ENCODE assay signal across 14 cellular contexts in genomic region chr9:4927043-4927471, GRCh38. TPM values are rescaled to one million over a fixed set of nuclear protein-coding genes. Genes with fewer than 3 reads are reported as not detected.
DNase-seq lines count a peak whose midpoint lies in the region; ATAC-seq and TF ChIP-seq lines count a peak whose summit lies in the region.
"Had no signal": no experiment of that assay in that cellular context is flagged by ENCODE, and none has a peak within 500 bp of the region (broad histone marks: within the 10 kb centered on the region; RNA-seq: fewer than 3 reads in every experiment).

No MANE protein-coding gene starts in this region.

- peak overlapping the region; percentile 14; the same call in 1 of the 2 replicates for H3K9ac ChIP-seq in ES-I3 (ENCODE audit: low read depth, low read length)

- no peaks in the 10 kb centered on the region for H3K27me3 ChIP-seq in tibial nerve
- H3K27me3 ChIP-seq: upper lobe of right lung had no signal

- no peaks in the 10 kb centered on the region for H3K36me3 Mint-ChIP-seq in CD14-positive monocyte

- no peaks in the 10 kb centered on the region for H3K9me3 Mint-ChIP-seq in CD14-positive monocyte

- no peak overlapping the region for H3K4me3 ChIP-seq in tibial nerve
- H3K4me3 ChIP-seq: upper lobe of right lung had no signal

- no peaks in the 10 kb centered on the region for H3K27me3 Mint-ChIP-seq in CD14-positive monocyte (ENCODE audit: low read depth in 3 of 3)

- ATAC-seq in GM21360 (IDR thresholded peaks at IDR 0.05; ENCODE audit: unreplicated experiment) (peak; percentile 58), GM19452 (IDR thresholded peaks at IDR 0.05; ENCODE audit: unreplicated experiment) (no peak)
- ATAC-seq: upper lobe of right lung had no signal

- peaks cover 42% of the 10 kb centered on the region for H3K4me1 Mint-ChIP-seq in CD14-positive monocyte

- no peak for TF ChIP-seq POLR2A in tibial nerve (IDR thresholded peaks at IDR 0.05)

- 26 to 43% methylated on average over 4 of the region's 4 CpGs for WGBS in tibial nerve, 2 donors

- intact Hi-C loops in CD14-positive monocyte (cut with micrococcal nuclease) = loop anchor here in 1 of 2 donors (10.0 kb wide), 1 partner anchor 172 kb away; no protein-coding TSS in a partner anchor

- H3K36me3 ChIP-seq in ES-I3 (ENCODE audit: insufficient read depth, low read length) = no peaks in the 10 kb centered on the region
- no peaks in the 10 kb centered on the region for H3K36me3 ChIP-seq in tibial nerve
- H3K36me3 ChIP-seq: upper lobe of right lung had no signal

- H3K4me1 ChIP-seq in ES-I3 (ENCODE audit: insufficient read depth, low read length) (peaks cover 13% of the 10 kb centered on the region; the same call in 1 of the 2 replicates), tibial nerve (peaks cover 0 to 3% (median 0%) of the 10 kb centered on the region in 4 donors)

- DNase-seq in OCI-M1 (lab: John Stamatoyannopoulos, UW) = peak; percentile 100
- peak; percentile 38 for DNase-seq in iPS DF 19.7 (ENCODE audit: low read depth, low spot score)
- DNase-seq in tibial nerve (ENCODE audit: low spot score in 2 of 2) = no peak
- no peak for DNase-seq in HK-2 (ENCODE audit: unreplicated experiment)
- DNase-seq in CD14-positive monocyte (ENCODE audit: low spot score) = no peak
- DNase-seq: activated CD8-positive, alpha-beta memory T cell treated with anti-CD3 and anti-CD28 coated beads, Interleukin-2, amount 50 U/mL, for 4 hours; hypothalamus; NCI-H146; NK-92 treated with Interleukin-12 subunit alpha and Interleukin-12 subunit beta, amount 100 ng/mL, for 24 hours; upper lobe of right lung had no signal

- no peak for TF ChIP-seq CTCF in tibial nerve (IDR thresholded peaks at IDR 0.05)
- TF ChIP-seq CTCF in CD14-positive monocyte (IDR thresholded peaks at IDR 0.05) = no peak

- H3K27ac ChIP-seq in tibial nerve = no peak overlapping the region
- H3K27ac ChIP-seq: C4-2B, upper lobe of right lung had no signal

- no peak for TF ChIP-seq EP300 in tibial nerve (IDR thresholded peaks at IDR 0.05)

- H3K27ac Mint-ChIP-seq in CD14-positive monocyte = peak overlapping the region in 1 of 7 donors; percentile 57

- H3K4me3 Mint-ChIP-seq in CD14-positive monocyte = no peak overlapping the region

- peaks cover 4% of the 10 kb centered on the region for H3K9me3 ChIP-seq in ES-I3 (ENCODE audit: control insufficient read depth, insufficient read depth, low read length)
- no peaks in the 10 kb centered on the region for H3K9me3 ChIP-seq in tibial nerve
- H3K9me3 ChIP-seq: upper lobe of right lung had no signal

RNA-seq across cellular contexts. Expression of gene JAK2, which starts 58.0 kb away (rescaled TPM):
- 10 to 100 TPM; 23.7 to 39.6 (median 37.8) TPM for total RNA-seq in tibial nerve
- 10 to 100 TPM; 23.5 to 34.7 TPM for polyA plus RNA-seq in CD14-positive monocyte

Comparison
In these comparisons a context has a peak if more than half of its experiments do, and no peak if none do; other contexts are left out.
1. DNase-seq: peak in OCI-M1 (single experiment) and iPS DF 19.7 (single experiment); none in tibial nerve (0 of 2), HK-2 (single experiment) and CD14-positive monocyte (single experiment).